ENCODE assay signal across 16 cellular contexts in genomic region chr17:8742274-8742673, GRCh38. TPM values are rescaled to one million over a fixed set of nuclear protein-coding genes. Genes with fewer than 3 reads are reported as not detected.
DNase-seq lines count a peak whose midpoint lies in the region; TF ChIP-seq lines count a peak whose summit lies in the region.
"Had no signal": no experiment of that assay in that cellular context is flagged by ENCODE, and none has a peak within 500 bp of the region (broad histone marks: within the 10 kb centered on the region; RNA-seq: fewer than 3 reads in every experiment).

No MANE protein-coding gene starts in this region.

- H3K27ac Mint-ChIP-seq in activated T-helper 1 cell treated with anti-CD3 and anti-CD28 coated beads, Interleukin-12 subunit alpha, Interleukin-12 subunit beta, Interleukin-2, Interleukin-4 antibody, amounts not matched to agents 30 ng/mL and 10 ng/mL and 1 ng/mL, durations not matched to agents 14 hours and 24 hours and 36 hours: no peak overlapping the region
- H3K27ac Mint-ChIP-seq: GM23338 had no signal

- H3K9me2 ChIP-seq in hepatocyte (replicated peaks; ENCODE audit: insufficient read depth): no peaks in the 10 kb centered on the region

- peaks cover 38% of the 10 kb centered on the region for H3K4me1 ChIP-seq in BLaER1
- H3K4me1 ChIP-seq in HEK293 (ENCODE audit: control insufficient read depth, insufficient read depth, low read length): no peaks in the 10 kb centered on the region
- peaks cover 4% of the 10 kb centered on the region in 2 experiments for H3K4me1 ChIP-seq in trophoblast cell (ENCODE audit: control insufficient read depth in 1 of 2, insufficient read depth in 2 of 2, low read length in 2 of 2)
- H3K4me1 ChIP-seq in hepatocyte (ENCODE audit: insufficient read depth): peaks cover 5% of the 10 kb centered on the region
- H3K4me1 ChIP-seq: BE2C had no signal

- H3K4ac ChIP-seq in trophoblast cell (ENCODE audit: low read depth, low read length): no peak overlapping the region

- POLR2A ChIA-PET in HEK293 (lab: Yijun Ruan, JAX): no interaction called here

- no CpG with 5 or more reads among the region's 5 CpGs for WGBS in trophoblast cell (ENCODE audit: extremely low coverage, insufficient coverage, insufficient read length)
- 95% methylated on average over 5 of the region's 5 CpGs for WGBS in hepatocyte (ENCODE audit: low lambda C conversion rate, missing lambda C conversion rate)

- intact Hi-C loops in activated T-helper 1 cell treated with anti-CD3 and anti-CD28 coated beads, Interleukin-12 subunit alpha, Interleukin-12 subunit beta, Interleukin-2, Interleukin-4 antibody, amounts not matched to agents 30 ng/mL and 10 ng/mL and 1 ng/mL, durations not matched to agents 14 hours and 24 hours and 36 hours (cut with micrococcal nuclease): loop anchor here (10.0 kb wide), 2 partner anchors 517 to 617 kb away; partner anchors contain the start of gene HES7

- peaks cover 22% of the 10 kb centered on the region for H3K4me1 Mint-ChIP-seq in activated T-helper 1 cell treated with anti-CD3 and anti-CD28 coated beads, Interleukin-12 subunit alpha, Interleukin-12 subunit beta, Interleukin-2, Interleukin-4 antibody, amounts not matched to agents 30 ng/mL and 10 ng/mL and 1 ng/mL, durations not matched to agents 14 hours and 24 hours and 36 hours (ENCODE audit: low read depth)

- no peak overlapping the region for H3K9ac ChIP-seq in BLaER1
- no peak overlapping the region for H3K9ac ChIP-seq in trophoblast cell (ENCODE audit: low read length)

- no peak overlapping the region for H2BK5ac ChIP-seq in trophoblast cell (ENCODE audit: low read depth, low read length, poor library complexity)

- H3K4me3 ChIP-seq in BLaER1 (no peak overlapping the region), HEK293 (ENCODE audit: low read depth, low read length) (no peak overlapping the region), trophoblast cell (ENCODE audit: low read depth, low read length) (no peak overlapping the region), hepatocyte (no peak overlapping the region)
- H3K4me3 ChIP-seq: GM23338 had no signal

- peak overlapping the region; percentile 23 for H2BK12ac ChIP-seq in trophoblast cell (ENCODE audit: low read length)

- H4K20me1 ChIP-seq in BLaER1 (no peaks in the 10 kb centered on the region), hepatocyte (ENCODE audit: insufficient read depth, poor library complexity, severe bottlenecking) (no peaks in the 10 kb centered on the region)

- CTCF ChIA-PET in HEK293 (lab: Yijun Ruan, JAX): interaction anchor here (0.6 to 0.7 kb wide), 3 partner anchors 37 to 359 kb away, joined by 3 to 5 read pairs (median 3); no protein-coding TSS in a partner anchor

- no peak overlapping the region for H2BK120ac ChIP-seq in trophoblast cell (ENCODE audit: insufficient read depth, low read length, poor library complexity)

- H2AK5ac ChIP-seq in trophoblast cell (ENCODE audit: low read length): peak overlapping the region; percentile 19

- TF ChIP-seq CTCF in HEK293 (tag by site-specific recombination; IDR thresholded peaks at IDR 0.05): no peak
- TF ChIP-seq CTCF in hepatocyte (IDR thresholded peaks at IDR 0.05; ENCODE audit: poor library complexity): no peak

- H3K4me2 ChIP-seq in BLaER1: peak overlapping the region; percentile 80; the same call in 1 of the 2 replicates
- no peak overlapping the region for H3K4me2 ChIP-seq in trophoblast cell (ENCODE audit: low read length)
- no peak overlapping the region for H3K4me2 ChIP-seq in hepatocyte
- H3K4me2 ChIP-seq: GM23338 had no signal

- H3K9me3 Mint-ChIP-seq in activated T-helper 1 cell treated with anti-CD3 and anti-CD28 coated beads, Interleukin-12 subunit alpha, Interleukin-12 subunit beta, Interleukin-2, Interleukin-4 antibody, amounts not matched to agents 30 ng/mL and 10 ng/mL and 1 ng/mL, durations not matched to agents 14 hours and 24 hours and 36 hours: no peaks in the 10 kb centered on the region
- H3K9me3 Mint-ChIP-seq: GM23338, IgD-negative memory B cell had no signal

- H3K4me3 Mint-ChIP-seq in activated T-helper 1 cell treated with anti-CD3 and anti-CD28 coated beads, Interleukin-12 subunit alpha, Interleukin-12 subunit beta, Interleukin-2, Interleukin-4 antibody, amounts not matched to agents 30 ng/mL and 10 ng/mL and 1 ng/mL, durations not matched to agents 14 hours and 24 hours and 36 hours: no peak overlapping the region
- H3K4me3 Mint-ChIP-seq: GM23338 had no signal

- no peak overlapping the region for H4K8ac ChIP-seq in trophoblast cell (ENCODE audit: low read depth, low read length)

- H2AFZ ChIP-seq in trophoblast cell (ENCODE audit: insufficient read depth, low read length, poor library complexity) (no peak overlapping the region), hepatocyte (no peak overlapping the region)
- H2AFZ ChIP-seq: GM23338 had no signal

- H3K23ac ChIP-seq in trophoblast cell (ENCODE audit: low read length): no peak overlapping the region

- no peaks in the 10 kb centered on the region for H3K27me3 Mint-ChIP-seq in activated T-helper 1 cell treated with anti-CD3 and anti-CD28 coated beads, Interleukin-12 subunit alpha, Interleukin-12 subunit beta, Interleukin-2, Interleukin-4 antibody, amounts not matched to agents 30 ng/mL and 10 ng/mL and 1 ng/mL, durations not matched to agents 14 hours and 24 hours and 36 hours (ENCODE audit: insufficient read depth)
- H3K27me3 Mint-ChIP-seq: CD4-positive, alpha-beta memory T cell; IgD-negative memory B cell had no signal

- H3K18ac ChIP-seq in trophoblast cell (ENCODE audit: low read length): no peak overlapping the region

- H4K12ac ChIP-seq in trophoblast cell (ENCODE audit: low read depth, low read length): no peak overlapping the region

- H4K91ac ChIP-seq in trophoblast cell (ENCODE audit: low read depth, low read length): peak overlapping the region; percentile 33

- no peaks in the 10 kb centered on the region for H3K36me3 ChIP-seq in BLaER1
- no peaks in the 10 kb centered on the region for H3K36me3 ChIP-seq in HEK293 (ENCODE audit: control insufficient read depth in 2 of 2, insufficient read depth in 1 of 2, low read length in 2 of 2)
- H3K36me3 ChIP-seq in trophoblast cell (ENCODE audit: control insufficient read depth in 1 of 2, insufficient read depth in 2 of 2, low read length in 2 of 2): no peaks in the 10 kb centered on the region
- H3K36me3 ChIP-seq in hepatocyte (replicated peaks; ENCODE audit: insufficient read depth, low read depth): no peaks in the 10 kb centered on the region
- H3K36me3 ChIP-seq: BE2C had no signal

- H3K9me3 ChIP-seq in BLaER1: no peaks in the 10 kb centered on the region
- H3K9me3 ChIP-seq in HEK293 (ENCODE audit: control insufficient read depth, insufficient read depth, low read depth, low read length): no peaks in the 10 kb centered on the region
- H3K9me3 ChIP-seq in trophoblast cell (ENCODE audit: insufficient read depth, low read depth, low read length): no peaks in the 10 kb centered on the region
- H3K9me3 ChIP-seq in hepatocyte (ENCODE audit: low read depth): no peaks in the 10 kb centered on the region
- H3K9me3 ChIP-seq: BE2C had no signal

- H3K27me3 ChIP-seq in BLaER1 (0 out of 2 replicates have a peak, but pooled peaks cover 3% of the 10 kb centered on the region), trophoblast cell (ENCODE audit: insufficient read depth, low read length) (no peaks in the 10 kb centered on the region), hepatocyte (no peaks in the 10 kb centered on the region)
- H3K27me3 ChIP-seq: BE2C had no signal

- peaks cover 22% of the 10 kb centered on the region for H3K79me1 ChIP-seq in trophoblast cell (ENCODE audit: low read length)

- no peaks in the 10 kb centered on the region for H3K36me3 Mint-ChIP-seq in activated T-helper 1 cell treated with anti-CD3 and anti-CD28 coated beads, Interleukin-12 subunit alpha, Interleukin-12 subunit beta, Interleukin-2, Interleukin-4 antibody, amounts not matched to agents 30 ng/mL and 10 ng/mL and 1 ng/mL, durations not matched to agents 14 hours and 24 hours and 36 hours (ENCODE audit: low read depth)

- H3K14ac ChIP-seq in trophoblast cell (ENCODE audit: low read length): no peak overlapping the region

- H3K79me2 ChIP-seq in trophoblast cell (ENCODE audit: control insufficient read depth, insufficient read depth, low read length, poor library complexity) (no peaks in the 10 kb centered on the region), hepatocyte (no peaks in the 10 kb centered on the region)

- H3K27ac ChIP-seq in BLaER1 (no peak overlapping the region), HEK293 (ENCODE audit: extremely low read depth, low read depth, low read length) (no peak overlapping the region), trophoblast cell (ENCODE audit: low read depth, low read length) (no peak overlapping the region), hepatocyte (no peak overlapping the region)
- H3K27ac ChIP-seq: C4-2B had no signal

- DNase-seq in trophoblast cell (no peak), T1000 (lab: John Stamatoyannopoulos, UW) (no peak), hepatocyte (ENCODE audit: low spot score) (no peak)
- no peak for DNase-seq in activated T-helper 1 cell treated with anti-CD3 and anti-CD28 coated beads, Interleukin-12 subunit alpha, Interleukin-12 subunit beta, Interleukin-2, Interleukin-4 antibody, amounts not matched to agents 30 ng/mL and 10 ng/mL and 1 ng/mL, durations not matched to agents 14 hours and 24 hours and 36 hours (ENCODE audit: low spot score)
- DNase-seq: BE2C; Calu3; CD4-positive, alpha-beta memory T cell; DMS79 treated with DMSO at 0.1 percent for 48 hours; GF-D8 had no signal

TF ChIP-seq in HEK293, 187 proteins besides CTCF, POLR2A, EP300 and RAD21:
- no peak for TF ChIP-seq ZNF610 (tag by site-specific recombination; IDR thresholded peaks at IDR 0.05; ENCODE audit: borderline replicate concordance)
- peak; percentile 40; the same call in 1 of the 2 replicates for TF ChIP-seq ZNF600 (tag by site-specific recombination; IDR thresholded peaks at IDR 0.05)

RNA-seq across cellular contexts. Expression of gene CCDC42, which starts 2.4 kb away (rescaled TPM):
- polyA plus RNA-seq in trophoblast cell (2013): 0.19 and 0.25 TPM in 2 replicates
- 0.53 TPM in 1 of 2 replicates, not detected in the other for total RNA-seq in hepatocyte
- 1.7 and 3.2 TPM in 2 replicates for polyA plus RNA-seq in hepatocyte
- total RNA-seq in activated T-helper 1 cell treated with anti-CD3 and anti-CD28 coated beads, Interleukin-12 subunit alpha, Interleukin-12 subunit beta, Interleukin-2, Interleukin-4 antibody, amounts not matched to agents 30 ng/mL and 10 ng/mL and 1 ng/mL, durations not matched to agents 14 hours and 24 hours and 36 hours: 0.83 TPM in 1 of 2 replicates, not detected in the other
- total RNA-seq: A172, Calu3, GM23338, HepG2 had no signal
- polyA plus RNA-seq: CD4-positive, alpha-beta memory T cell; GM23338; HepG2; IgD-negative memory B cell had no signal

RNA-seq across cellular contexts. Expression of gene SPDYE4, which starts 16.1 kb away (rescaled TPM):
- polyA plus RNA-seq in trophoblast cell (2013): not detected in 2 replicates
- not detected in 2 replicates for total RNA-seq in hepatocyte
- polyA plus RNA-seq in hepatocyte: not detected in 2 replicates
- total RNA-seq in activated T-helper 1 cell treated with anti-CD3 and anti-CD28 coated beads, Interleukin-12 subunit alpha, Interleukin-12 subunit beta, Interleukin-2, Interleukin-4 antibody, amounts not matched to agents 30 ng/mL and 10 ng/mL and 1 ng/mL, durations not matched to agents 14 hours and 24 hours and 36 hours: not detected in 2 replicates
- total RNA-seq: A172; Calu3; CD4-positive, alpha-beta memory T cell; GM23338; HepG2 had no signal
- polyA plus RNA-seq: CD4-positive, alpha-beta memory T cell; GM23338; HepG2; IgD-negative memory B cell had no signal

RNA-seq across cellular contexts. Expression of gene MFSD6L, which starts 56.9 kb away (rescaled TPM):
- 0.48 and 0.56 TPM in 2 replicates for polyA plus RNA-seq in trophoblast cell (2013)
- 1.8 and 2.2 TPM in 2 replicates for total RNA-seq in hepatocyte
- polyA plus RNA-seq in hepatocyte: 0.34 and 0.45 TPM in 2 replicates
- total RNA-seq in activated T-helper 1 cell treated with anti-CD3 and anti-CD28 coated beads, Interleukin-12 subunit alpha, Interleukin-12 subunit beta, Interleukin-2, Interleukin-4 antibody, amounts not matched to agents 30 ng/mL and 10 ng/mL and 1 ng/mL, durations not matched to agents 14 hours and 24 hours and 36 hours: 0.12 and 0.13 TPM in 2 replicates
- total RNA-seq: A172; CD4-positive, alpha-beta memory T cell; HepG2 had no signal
- polyA plus RNA-seq: HepG2, IgD-negative memory B cell had no signal
